ENCODE assay signal across 2 cellular contexts in genomic region chr2:187528042-187528441, GRCh38.
TF ChIP-seq lines count a peak whose summit lies in the region.

No MANE protein-coding gene starts in this region.

TF ChIP-seq in IMR-90, 13 proteins besides CTCF, POLR2A, EP300 and RAD21:
- no peak for TF ChIP-seq RFX5 (IDR thresholded peaks at IDR 0.05; ENCODE audit: low read depth, low read length)

TF ChIP-seq in HepG2, 621 proteins besides CTCF, POLR2A, EP300 and RAD21:
- TF ChIP-seq MED1 (CRISPR knock-in tag; IDR thresholded peaks at IDR 0.05), result no peak
- TF ChIP-seq UBTF (CRISPR knock-in tag; IDR thresholded peaks at IDR 0.05), result no peak
- TF ChIP-seq CREM (IDR thresholded peaks at IDR 0.05), result no peak
- no peak for TF ChIP-seq CREM (CRISPR knock-in tag; IDR thresholded peaks at IDR 0.05)
